In the genomic region with DNA sequence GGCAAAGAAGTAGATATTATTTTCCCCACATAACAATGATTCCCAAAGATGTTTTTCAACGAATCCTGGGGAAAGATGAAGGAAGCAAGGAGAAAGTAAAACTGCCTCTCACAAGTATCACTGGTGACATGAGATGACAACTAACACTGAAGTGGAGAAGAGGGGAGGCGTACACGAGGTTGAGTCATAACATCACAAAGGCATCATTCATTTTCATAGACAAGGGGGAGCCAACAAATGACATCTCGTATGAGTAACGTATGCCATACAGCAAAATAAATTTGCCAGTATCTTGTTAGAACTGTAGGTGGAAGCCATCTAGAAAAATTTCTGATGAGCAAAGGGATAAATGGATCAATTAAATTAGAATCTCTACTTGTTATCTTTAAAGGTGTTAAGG, we compare ENCODE assay signal across 1 cellular context.
TF ChIP-seq lines count a peak whose summit lies in the region.

No MANE protein-coding gene starts in this region.

TF ChIP-seq in SK-N-SH treated with all-trans-retinoic acid at 6 μM for 48 hours, 23 proteins besides CTCF, POLR2A, EP300 and RAD21 (continued from another document):
- TF ChIP-seq, protein P1, sequence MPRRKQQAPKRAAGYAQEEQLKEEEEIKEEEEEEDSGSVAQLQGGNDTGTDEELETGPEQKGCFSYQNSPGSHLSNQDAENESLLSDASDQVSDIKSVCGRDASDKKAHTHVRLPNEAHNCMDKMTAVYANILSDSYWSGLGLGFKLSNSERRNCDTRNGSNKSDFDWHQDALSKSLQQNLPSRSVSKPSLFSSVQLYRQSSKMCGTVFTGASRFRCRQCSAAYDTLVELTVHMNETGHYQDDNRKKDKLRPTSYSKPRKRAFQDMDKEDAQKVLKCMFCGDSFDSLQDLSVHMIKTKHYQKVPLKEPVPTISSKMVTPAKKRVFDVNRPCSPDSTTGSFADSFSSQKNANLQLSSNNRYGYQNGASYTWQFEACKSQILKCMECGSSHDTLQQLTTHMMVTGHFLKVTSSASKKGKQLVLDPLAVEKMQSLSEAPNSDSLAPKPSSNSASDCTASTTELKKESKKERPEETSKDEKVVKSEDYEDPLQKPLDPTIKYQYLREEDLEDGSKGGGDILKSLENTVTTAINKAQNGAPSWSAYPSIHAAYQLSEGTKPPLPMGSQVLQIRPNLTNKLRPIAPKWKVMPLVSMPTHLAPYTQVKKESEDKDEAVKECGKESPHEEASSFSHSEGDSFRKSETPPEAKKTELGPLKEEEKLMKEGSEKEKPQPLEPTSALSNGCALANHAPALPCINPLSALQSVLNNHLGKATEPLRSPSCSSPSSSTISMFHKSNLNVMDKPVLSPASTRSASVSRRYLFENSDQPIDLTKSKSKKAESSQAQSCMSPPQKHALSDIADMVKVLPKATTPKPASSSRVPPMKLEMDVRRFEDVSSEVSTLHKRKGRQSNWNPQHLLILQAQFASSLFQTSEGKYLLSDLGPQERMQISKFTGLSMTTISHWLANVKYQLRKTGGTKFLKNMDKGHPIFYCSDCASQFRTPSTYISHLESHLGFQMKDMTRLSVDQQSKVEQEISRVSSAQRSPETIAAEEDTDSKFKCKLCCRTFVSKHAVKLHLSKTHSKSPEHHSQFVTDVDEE (CRISPR knock-in tag; IDR thresholded peaks at IDR 0.05), result no peak
- TF ChIP-seq ZNF565 (CRISPR knock-in tag; conservative IDR thresholded peaks at IDR 0.05; ENCODE audit: low read depth) (no peak), PPARA (CRISPR knock-in tag; IDR thresholded peaks at IDR 0.05; ENCODE audit: borderline replicate concordance) (no peak), ZNF8 (CRISPR knock-in tag; IDR thresholded peaks at IDR 0.05) (no peak), ESRRG (CRISPR knock-in tag; IDR thresholded peaks at IDR 0.05) (no peak)
- TF ChIP-seq, protein P2, sequence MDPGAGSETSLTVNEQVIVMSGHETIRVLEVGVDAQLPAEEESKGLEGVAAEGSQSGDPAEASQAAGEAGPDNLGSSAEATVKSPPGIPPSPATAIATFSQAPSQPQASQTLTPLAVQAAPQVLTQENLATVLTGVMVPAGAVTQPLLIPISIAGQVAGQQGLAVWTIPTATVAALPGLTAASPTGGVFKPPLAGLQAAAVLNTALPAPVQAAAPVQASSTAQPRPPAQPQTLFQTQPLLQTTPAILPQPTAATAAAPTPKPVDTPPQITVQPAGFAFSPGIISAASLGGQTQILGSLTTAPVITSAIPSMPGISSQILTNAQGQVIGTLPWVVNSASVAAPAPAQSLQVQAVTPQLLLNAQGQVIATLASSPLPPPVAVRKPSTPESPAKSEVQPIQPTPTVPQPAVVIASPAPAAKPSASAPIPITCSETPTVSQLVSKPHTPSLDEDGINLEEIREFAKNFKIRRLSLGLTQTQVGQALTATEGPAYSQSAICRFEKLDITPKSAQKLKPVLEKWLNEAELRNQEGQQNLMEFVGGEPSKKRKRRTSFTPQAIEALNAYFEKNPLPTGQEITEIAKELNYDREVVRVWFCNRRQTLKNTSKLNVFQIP (CRISPR knock-in tag; IDR thresholded peaks at IDR 0.05; ENCODE audit: borderline replicate concordance, low read depth), result no peak; the same call in 1 of the 2 replicates
